In genomic region chr4:17095771-17096170, GRCh38 we compare ENCODE assay signal across 27 cellular contexts.
"Had no signal": no experiment of that assay in that cellular context is flagged by ENCODE, and none has a peak within 500 bp of the region (broad histone marks: within the 10 kb centered on the region; RNA-seq: fewer than 3 reads in every experiment).

No MANE protein-coding gene starts in this region.

- H3K36me3 Mint-ChIP-seq: memory B cell; naive thymus-derived CD8-positive, alpha-beta T cell had no signal

- H3K4me1 Mint-ChIP-seq: naive thymus-derived CD8-positive, alpha-beta T cell had no signal

- H3K27me3 Mint-ChIP-seq: memory B cell had no signal

- ATAC-seq: esophagus mucosa; gastrocnemius medialis; left lobe of liver; naive thymus-derived CD8-positive, alpha-beta T cell; psoas muscle; right cardiac atrium had no signal

- H3K4me1 ChIP-seq: gastrocnemius medialis, psoas muscle, stomach, vagina had no signal

- H3K9me3 Mint-ChIP-seq: endodermal cell; naive thymus-derived CD8-positive, alpha-beta T cell; nephron progenitor cell had no signal

- H3K27ac Mint-ChIP-seq: memory B cell; naive thymus-derived CD8-positive, alpha-beta T cell had no signal

- H3K27ac ChIP-seq: epithelial cell of prostate, gastrocnemius medialis, psoas muscle, skin epidermis, stomach, thyroid gland, vagina had no signal

- H3K4me3 Mint-ChIP-seq: endodermal cell; memory B cell; naive thymus-derived CD8-positive, alpha-beta T cell; nephron progenitor cell had no signal

- H3K36me3 ChIP-seq: gastrocnemius medialis, stomach, thyroid gland, vagina had no signal

- H3K4me3 ChIP-seq: dorsolateral prefrontal cortex, gastrocnemius medialis, lung, psoas muscle, skin epidermis, stomach, thyroid gland, vagina had no signal

- DNase-seq: dorsolateral prefrontal cortex; effector CD4-positive, alpha-beta T cell; endodermal cell; foreskin fibroblast; gastrocnemius medialis; head of caudate nucleus; kidney; midbrain; naive thymus-derived CD8-positive, alpha-beta T cell; nephron progenitor cell; nucleus accumbens; psoas muscle; right cardiac atrium; stimulated activated CD4-positive, alpha-beta T cell treated with anti-CD3 and anti-CD28 coated beads, Interleukin-15, amount 100 ng/mL, for 24 hours; stimulated activated CD4-positive, alpha-beta T cell treated with anti-CD3 and anti-CD28 coated beads, Interleukin-2, amount 100 ng/mL, for 48 hours; stimulated activated CD8-positive, alpha-beta memory T cell treated with anti-CD3 and anti-CD28 coated beads, Interleukin-4, amount 100 ng/mL, for 48 hours; stimulated activated naive CD4-positive, alpha-beta T cell; stomach; thyroid gland; trophoblast cell had no signal

- H3K9me3 ChIP-seq: gastrocnemius medialis, psoas muscle, stomach, thyroid gland, vagina had no signal

- H3K27me3 ChIP-seq: dorsolateral prefrontal cortex, gastrocnemius medialis, stomach, thyroid gland, vagina had no signal
